In the genomic region with DNA sequence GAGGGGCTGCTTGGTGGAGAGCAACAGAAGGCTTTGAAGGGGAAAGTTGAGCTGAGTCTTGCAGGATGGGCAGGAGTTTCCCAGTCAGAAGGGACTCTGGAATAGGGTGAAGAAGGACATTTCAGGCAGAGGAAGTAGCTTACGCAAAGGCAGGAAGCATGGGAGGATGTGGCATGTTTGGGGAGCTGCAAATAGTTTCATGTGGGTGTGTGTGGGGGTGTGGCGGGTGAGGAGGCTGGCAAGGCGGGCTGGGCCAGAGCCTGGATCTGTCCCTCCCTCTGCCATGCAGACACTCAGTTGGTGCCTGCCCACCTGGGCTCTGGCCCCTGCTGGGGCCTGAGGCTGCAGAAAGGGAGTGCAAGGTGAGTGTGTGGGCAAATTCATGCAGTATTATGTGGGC, we compare ENCODE assay signal across 2 cellular contexts.
TF ChIP-seq lines count a peak whose summit lies in the region.

No MANE protein-coding gene starts in this region.

TF ChIP-seq in SK-N-SH, 30 proteins besides CTCF, POLR2A, EP300 and RAD21:
- TF ChIP-seq, protein P1, sequence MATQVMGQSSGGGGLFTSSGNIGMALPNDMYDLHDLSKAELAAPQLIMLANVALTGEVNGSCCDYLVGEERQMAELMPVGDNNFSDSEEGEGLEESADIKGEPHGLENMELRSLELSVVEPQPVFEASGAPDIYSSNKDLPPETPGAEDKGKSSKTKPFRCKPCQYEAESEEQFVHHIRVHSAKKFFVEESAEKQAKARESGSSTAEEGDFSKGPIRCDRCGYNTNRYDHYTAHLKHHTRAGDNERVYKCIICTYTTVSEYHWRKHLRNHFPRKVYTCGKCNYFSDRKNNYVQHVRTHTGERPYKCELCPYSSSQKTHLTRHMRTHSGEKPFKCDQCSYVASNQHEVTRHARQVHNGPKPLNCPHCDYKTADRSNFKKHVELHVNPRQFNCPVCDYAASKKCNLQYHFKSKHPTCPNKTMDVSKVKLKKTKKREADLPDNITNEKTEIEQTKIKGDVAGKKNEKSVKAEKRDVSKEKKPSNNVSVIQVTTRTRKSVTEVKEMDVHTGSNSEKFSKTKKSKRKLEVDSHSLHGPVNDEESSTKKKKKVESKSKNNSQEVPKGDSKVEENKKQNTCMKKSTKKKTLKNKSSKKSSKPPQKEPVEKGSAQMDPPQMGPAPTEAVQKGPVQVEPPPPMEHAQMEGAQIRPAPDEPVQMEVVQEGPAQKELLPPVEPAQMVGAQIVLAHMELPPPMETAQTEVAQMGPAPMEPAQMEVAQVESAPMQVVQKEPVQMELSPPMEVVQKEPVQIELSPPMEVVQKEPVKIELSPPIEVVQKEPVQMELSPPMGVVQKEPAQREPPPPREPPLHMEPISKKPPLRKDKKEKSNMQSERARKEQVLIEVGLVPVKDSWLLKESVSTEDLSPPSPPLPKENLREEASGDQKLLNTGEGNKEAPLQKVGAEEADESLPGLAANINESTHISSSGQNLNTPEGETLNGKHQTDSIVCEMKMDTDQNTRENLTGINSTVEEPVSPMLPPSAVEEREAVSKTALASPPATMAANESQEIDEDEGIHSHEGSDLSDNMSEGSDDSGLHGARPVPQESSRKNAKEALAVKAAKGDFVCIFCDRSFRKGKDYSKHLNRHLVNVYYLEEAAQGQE (IDR thresholded peaks at IDR 0.05; ENCODE audit: low read depth, low read length) = no peak
- TF ChIP-seq, protein P2, sequence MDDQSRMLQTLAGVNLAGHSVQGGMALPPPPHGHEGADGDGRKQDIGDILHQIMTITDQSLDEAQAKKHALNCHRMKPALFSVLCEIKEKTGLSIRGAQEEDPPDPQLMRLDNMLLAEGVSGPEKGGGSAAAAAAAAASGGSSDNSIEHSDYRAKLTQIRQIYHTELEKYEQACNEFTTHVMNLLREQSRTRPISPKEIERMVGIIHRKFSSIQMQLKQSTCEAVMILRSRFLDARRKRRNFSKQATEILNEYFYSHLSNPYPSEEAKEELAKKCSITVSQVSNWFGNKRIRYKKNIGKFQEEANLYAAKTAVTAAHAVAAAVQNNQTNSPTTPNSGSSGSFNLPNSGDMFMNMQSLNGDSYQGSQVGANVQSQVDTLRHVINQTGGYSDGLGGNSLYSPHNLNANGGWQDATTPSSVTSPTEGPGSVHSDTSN (IDR thresholded peaks at IDR 0.05) = no peak
- TF ChIP-seq CHD2 (IDR thresholded peaks at IDR 0.05; ENCODE audit: low read length, partially characterized antibody) = no peak
- TF ChIP-seq GATA2 (CRISPR knock-in tag; IDR thresholded peaks at IDR 0.05) = no peak
- no peak for TF ChIP-seq FOXM1 (IDR thresholded peaks at IDR 0.05; ENCODE audit: low read depth)
- no peak for TF ChIP-seq FOXJ3 (CRISPR knock-in tag; IDR thresholded peaks at IDR 0.05)
- TF ChIP-seq, protein P3, sequence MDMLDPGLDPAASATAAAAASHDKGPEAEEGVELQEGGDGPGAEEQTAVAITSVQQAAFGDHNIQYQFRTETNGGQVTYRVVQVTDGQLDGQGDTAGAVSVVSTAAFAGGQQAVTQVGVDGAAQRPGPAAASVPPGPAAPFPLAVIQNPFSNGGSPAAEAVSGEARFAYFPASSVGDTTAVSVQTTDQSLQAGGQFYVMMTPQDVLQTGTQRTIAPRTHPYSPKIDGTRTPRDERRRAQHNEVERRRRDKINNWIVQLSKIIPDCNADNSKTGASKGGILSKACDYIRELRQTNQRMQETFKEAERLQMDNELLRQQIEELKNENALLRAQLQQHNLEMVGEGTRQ (IDR thresholded peaks at IDR 0.05; ENCODE audit: borderline replicate concordance, low read depth, low read length) = no peak
- no peak for TF ChIP-seq RCOR1 (IDR thresholded peaks at IDR 0.05; ENCODE audit: low read length)
- no peak for TF ChIP-seq TCF12 (IDR thresholded peaks at IDR 0.05)
- no peak for TF ChIP-seq JUND (IDR thresholded peaks at IDR 0.05)
- TF ChIP-seq TAF1 (IDR thresholded peaks at IDR 0.05; ENCODE audit: borderline replicate concordance, low read depth, low read length) = no peak
- no peak for TF ChIP-seq SIN3A (IDR thresholded peaks at IDR 0.05; ENCODE audit: borderline replicate concordance, low read depth, low read length)
- TF ChIP-seq YY1 (IDR thresholded peaks at IDR 0.05; ENCODE audit: low read depth) = no peak
- TF ChIP-seq NFIC (IDR thresholded peaks at IDR 0.05; ENCODE audit: borderline replicate concordance) = no peak
- TF ChIP-seq TEAD4 (IDR thresholded peaks at IDR 0.05; ENCODE audit: borderline replicate concordance, insufficient read depth) = no peak
- no peak for TF ChIP-seq FOSL2 (IDR thresholded peaks at IDR 0.05; ENCODE audit: borderline replicate concordance, low read depth)
- TF ChIP-seq POLR2AphosphoS5 (IDR thresholded peaks at IDR 0.05; ENCODE audit: low read depth, low read length) = no peak
- TF ChIP-seq, protein P4, sequence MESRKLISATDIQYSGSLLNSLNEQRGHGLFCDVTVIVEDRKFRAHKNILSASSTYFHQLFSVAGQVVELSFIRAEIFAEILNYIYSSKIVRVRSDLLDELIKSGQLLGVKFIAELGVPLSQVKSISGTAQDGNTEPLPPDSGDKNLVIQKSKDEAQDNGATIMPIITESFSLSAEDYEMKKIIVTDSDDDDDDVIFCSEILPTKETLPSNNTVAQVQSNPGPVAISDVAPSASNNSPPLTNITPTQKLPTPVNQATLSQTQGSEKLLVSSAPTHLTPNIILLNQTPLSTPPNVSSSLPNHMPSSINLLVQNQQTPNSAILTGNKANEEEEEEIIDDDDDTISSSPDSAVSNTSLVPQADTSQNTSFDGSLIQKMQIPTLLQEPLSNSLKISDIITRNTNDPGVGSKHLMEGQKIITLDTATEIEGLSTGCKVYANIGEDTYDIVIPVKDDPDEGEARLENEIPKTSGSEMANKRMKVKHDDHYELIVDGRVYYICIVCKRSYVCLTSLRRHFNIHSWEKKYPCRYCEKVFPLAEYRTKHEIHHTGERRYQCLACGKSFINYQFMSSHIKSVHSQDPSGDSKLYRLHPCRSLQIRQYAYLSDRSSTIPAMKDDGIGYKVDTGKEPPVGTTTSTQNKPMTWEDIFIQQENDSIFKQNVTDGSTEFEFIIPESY (IDR thresholded peaks at IDR 0.05; ENCODE audit: borderline replicate concordance, low read depth) = no peak

TF ChIP-seq in GM12878, 131 proteins besides CTCF, POLR2A, EP300 and RAD21:
- TF ChIP-seq TCF12 (IDR thresholded peaks at IDR 0.05; ENCODE audit: low read depth, low read length) (no peak), EGR1 (IDR thresholded peaks at IDR 0.05; ENCODE audit: borderline replicate concordance in 1 of 2, low read depth in 2 of 2, low read length in 2 of 2) (peak in 1 of 2 experiments; percentile 51; a peak in 1 of 3 replicates), ETV6 (conservative IDR thresholded peaks at IDR 0.05 in 1 of 2, IDR thresholded peaks at IDR 0.05 in 1 of 2; ENCODE audit: borderline replicate concordance in 1 of 2, low read depth in 1 of 2) (peak in 1 of 2 experiments; percentile 36; a peak in 1 of 4 replicates), ATF7 (IDR thresholded peaks at IDR 0.05; ENCODE audit: low read depth) (no peak), MXI1 (IDR thresholded peaks at IDR 0.05; ENCODE audit: low read depth, low read length) (no peak), ESRRA (IDR thresholded peaks at IDR 0.05; ENCODE audit: low read length) (no peak), GATAD2B (conservative IDR thresholded peaks at IDR 0.05; ENCODE audit: low read depth) (no peak), SREBF1 (IDR thresholded peaks at IDR 0.05; ENCODE audit: low read length) (no peak), SMARCA5 (IDR thresholded peaks at IDR 0.05) (no peak), IKZF2 (IDR thresholded peaks at IDR 0.05) (peak in 1 of 2 experiments; percentile 18; a peak in 1 of 4 replicates), RBBP5 (conservative IDR thresholded peaks at IDR 0.05) (no peak), SUZ12 (IDR thresholded peaks at IDR 0.05; ENCODE audit: unreplicated experiment) (no peak), NR2F1 (conservative IDR thresholded peaks at IDR 0.05) (no peak), RUNX3 (IDR thresholded peaks at IDR 0.05; ENCODE audit: low read length) (peak; percentile 15; the same call in 1 of the 2 replicates), IKZF1 (conservative IDR thresholded peaks at IDR 0.05) (0 out of 2 replicates have a peak, but pooled peaks have one; percentile 11)
- TF ChIP-seq, protein P2 (IDR thresholded peaks at IDR 0.05; ENCODE audit: insufficient replicate concordance, low read depth, low read length) = no peak
- TF ChIP-seq, protein P5, sequence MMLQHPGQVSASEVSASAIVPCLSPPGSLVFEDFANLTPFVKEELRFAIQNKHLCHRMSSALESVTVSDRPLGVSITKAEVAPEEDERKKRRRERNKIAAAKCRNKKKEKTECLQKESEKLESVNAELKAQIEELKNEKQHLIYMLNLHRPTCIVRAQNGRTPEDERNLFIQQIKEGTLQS (IDR thresholded peaks at IDR 0.05; ENCODE audit: borderline replicate concordance, extremely low read depth, low read depth, low read length) = no peak
- TF ChIP-seq, protein P6, sequence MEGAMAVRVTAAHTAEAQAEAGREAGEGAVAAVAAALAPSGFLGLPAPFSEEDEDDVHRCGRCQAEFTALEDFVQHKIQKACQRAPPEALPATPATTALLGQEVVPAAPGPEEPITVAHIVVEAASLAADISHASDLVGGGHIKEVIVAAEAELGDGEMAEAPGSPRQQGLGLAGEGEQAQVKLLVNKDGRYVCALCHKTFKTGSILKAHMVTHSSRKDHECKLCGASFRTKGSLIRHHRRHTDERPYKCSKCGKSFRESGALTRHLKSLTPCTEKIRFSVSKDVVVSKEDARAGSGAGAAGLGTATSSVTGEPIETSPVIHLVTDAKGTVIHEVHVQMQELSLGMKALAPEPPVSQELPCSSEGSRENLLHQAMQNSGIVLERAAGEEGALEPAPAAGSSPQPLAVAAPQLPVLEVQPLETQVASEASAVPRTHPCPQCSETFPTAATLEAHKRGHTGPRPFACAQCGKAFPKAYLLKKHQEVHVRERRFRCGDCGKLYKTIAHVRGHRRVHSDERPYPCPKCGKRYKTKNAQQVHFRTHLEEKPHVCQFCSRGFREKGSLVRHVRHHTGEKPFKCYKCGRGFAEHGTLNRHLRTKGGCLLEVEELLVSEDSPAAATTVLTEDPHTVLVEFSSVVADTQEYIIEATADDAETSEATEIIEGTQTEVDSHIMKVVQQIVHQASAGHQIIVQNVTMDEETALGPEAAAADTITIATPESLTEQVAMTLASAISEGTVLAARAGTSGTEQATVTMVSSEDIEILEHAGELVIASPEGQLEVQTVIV (IDR thresholded peaks at IDR 0.05; ENCODE audit: borderline replicate concordance, partially characterized antibody) = no peak
- TF ChIP-seq, protein P7, sequence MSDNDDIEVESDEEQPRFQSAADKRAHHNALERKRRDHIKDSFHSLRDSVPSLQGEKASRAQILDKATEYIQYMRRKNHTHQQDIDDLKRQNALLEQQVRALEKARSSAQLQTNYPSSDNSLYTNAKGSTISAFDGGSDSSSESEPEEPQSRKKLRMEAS (IDR thresholded peaks at IDR 0.05; ENCODE audit: low read depth, low read length) = no peak
